ENCODE assay signal across 8 cellular contexts in genomic region chr10:78407009-78407711, GRCh38.
DNase-seq lines count a peak whose midpoint lies in the region; ATAC-seq and TF ChIP-seq lines count a peak whose summit lies in the region.

No MANE protein-coding gene starts in this region.

- H4K8ac ChIP-seq in neuronal stem cell (ENCODE audit: low read depth, low read length): no peak overlapping the region

- TF ChIP-seq CTCF in OCI-LY1 (IDR thresholded peaks at IDR 0.05; ENCODE audit: low read length): no peak

- H2BK15ac ChIP-seq in neuronal stem cell (ENCODE audit: low read length): peak overlapping the region; percentile 20

- H3K4me1 Mint-ChIP-seq in activated naive CD4-positive, alpha-beta T cell treated with anti-CD3 and anti-CD28 coated beads for 36 hours (ENCODE audit: low read depth): peaks cover 7% of the 10 kb centered on the region

- H4K20me1 ChIP-seq in OCI-LY1 (ENCODE audit: insufficient read depth, low read length): no peaks in the 10 kb centered on the region

- H3K79me1 ChIP-seq in neuronal stem cell (ENCODE audit: low read depth, low read length): no peaks in the 10 kb centered on the region

- no peak overlapping the region for H3K9ac ChIP-seq in OCI-LY1 (ENCODE audit: low read length)
- peak overlapping the region; percentile 75 for H3K9ac ChIP-seq in neuronal stem cell (ENCODE audit: low read depth, low read length, poor library complexity)

- no peak for ATAC-seq in HG02610 (IDR thresholded peaks at IDR 0.05; ENCODE audit: unreplicated experiment)

- H3K9me2 ChIP-seq in OCI-LY1 (ENCODE audit: low read depth, low read length): no peaks in the 10 kb centered on the region

- H3K14ac ChIP-seq in neuronal stem cell (ENCODE audit: low read length): no peak overlapping the region

- peak overlapping the region; percentile 62 for H3K4me3 Mint-ChIP-seq in activated naive CD4-positive, alpha-beta T cell treated with anti-CD3 and anti-CD28 coated beads for 36 hours

- H3K27me3 Mint-ChIP-seq in activated naive CD4-positive, alpha-beta T cell treated with anti-CD3 and anti-CD28 coated beads for 36 hours (ENCODE audit: low read depth): peaks cover 11% of the 10 kb centered on the region

- peak overlapping the region; percentile 23 for H3K4me3 ChIP-seq in OCI-LY1 (ENCODE audit: low read depth, low read length, poor library complexity, severe bottlenecking)
- H3K4me3 ChIP-seq in neuronal stem cell (ENCODE audit: low read length in 2 of 2): peak overlapping the region; percentile 42 to 79

- peak overlapping the region; percentile 71 for H2BK5ac ChIP-seq in neuronal stem cell (ENCODE audit: low read length)

- peak overlapping the region; percentile 97 for H3K18ac ChIP-seq in neuronal stem cell (ENCODE audit: low read length)

- H3K36me3 Mint-ChIP-seq in activated naive CD4-positive, alpha-beta T cell treated with anti-CD3 and anti-CD28 coated beads for 36 hours (ENCODE audit: low read depth): no peaks in the 10 kb centered on the region

- H3K4me1 ChIP-seq in OCI-LY1 (ENCODE audit: insufficient read depth, low read length, severe bottlenecking): no peaks in the 10 kb centered on the region
- H3K4me1 ChIP-seq in neuronal stem cell (ENCODE audit: control insufficient read depth in 2 of 2, insufficient read depth in 1 of 2, low read depth in 1 of 2, low read length in 2 of 2): peaks cover 23 to 28% of the 10 kb centered on the region in 2 donors

- no peaks in the 10 kb centered on the region for H3K27me3 ChIP-seq in OCI-LY1 (ENCODE audit: insufficient read depth, low read length)
- no peaks in the 10 kb centered on the region for H3K27me3 ChIP-seq in neuronal stem cell (ENCODE audit: control insufficient read depth in 3 of 3, insufficient read depth in 3 of 3, low read depth in 1 of 3, low read length in 3 of 3)

- CTCF ChIA-PET in activated naive CD4-positive, alpha-beta T cell treated with anti-CD3 and anti-CD28 coated beads for 36 hours (lab: Charles Lee): interaction anchor here (1.2 to 1.5 kb wide), 2 partner anchors 360 to 790 kb away, joined by 3 to 5 read pairs; no protein-coding TSS in a partner anchor

- H3K23ac ChIP-seq in neuronal stem cell (ENCODE audit: low read depth, low read length, poor library complexity): no peak overlapping the region

- no peak overlapping the region for H3K27ac ChIP-seq in OCI-LY1 (ENCODE audit: low read depth, low read length, poor library complexity, severe bottlenecking)
- peak overlapping the region; percentile 97 for H3K27ac ChIP-seq in neuronal stem cell (replicated peaks; ENCODE audit: low read length)
- peak overlapping the region; percentile 70 for H3K27ac ChIP-seq in temporal lobe (ENCODE audit: low read depth, low read length)

- H4K91ac ChIP-seq in neuronal stem cell (ENCODE audit: low read depth, low read length, poor library complexity): peak overlapping the region; percentile 64

- intact Hi-C loops in activated naive CD4-positive, alpha-beta T cell treated with anti-CD3 and anti-CD28 coated beads for 36 hours (cut with micrococcal nuclease): no loop called here

- H2BK120ac ChIP-seq in neuronal stem cell (ENCODE audit: low read depth, low read length): peak overlapping the region; percentile 40

- H3F3A ChIP-seq in OCI-LY1 (ENCODE audit: insufficient read depth, low read length): no peaks in the 10 kb centered on the region

- H3K9me3 Mint-ChIP-seq in activated naive CD4-positive, alpha-beta T cell treated with anti-CD3 and anti-CD28 coated beads for 36 hours: no peaks in the 10 kb centered on the region

- H3K9me3 ChIP-seq in OCI-LY1 (ENCODE audit: low read length) (no peaks in the 10 kb centered on the region), neuronal stem cell (replicated peaks in 1 of 2; ENCODE audit: control insufficient read depth in 2 of 2, insufficient read depth in 1 of 2, low read depth in 1 of 2, low read length in 2 of 2) (no peaks in the 10 kb centered on the region)

- no peak overlapping the region for H3K27ac Mint-ChIP-seq in activated naive CD4-positive, alpha-beta T cell treated with anti-CD3 and anti-CD28 coated beads for 36 hours

- H3K4ac ChIP-seq in neuronal stem cell (ENCODE audit: low read length): peak overlapping the region; percentile 80

- H3K79me2 ChIP-seq in OCI-LY1 (ENCODE audit: insufficient read depth, low read length): no peaks in the 10 kb centered on the region

- H2AFZ ChIP-seq in OCI-LY1 (ENCODE audit: low read length) (no peak overlapping the region), neuronal stem cell (ENCODE audit: low read length) (peak overlapping the region; percentile 85)

- H3K4me2 ChIP-seq in OCI-LY1 (ENCODE audit: low read length) (peak overlapping the region; percentile 47), neuronal stem cell (ENCODE audit: insufficient read depth, low read length, poor library complexity, severe bottlenecking) (peak overlapping the region; percentile 92)

- H2BK12ac ChIP-seq in neuronal stem cell (ENCODE audit: low read length): peak overlapping the region; percentile 64

- no CpG with 5 or more reads among the region's 20 CpGs for WGBS in neuronal stem cell (ENCODE audit: extremely low coverage in 2 of 2, insufficient read length in 2 of 2, insufficient replicate concordance in 1 of 2), 2 donors

- H2AK5ac ChIP-seq in neuronal stem cell (ENCODE audit: low read depth, low read length): peak overlapping the region; percentile 2

- DNase-seq in DMS79 (lab: John Stamatoyannopoulos, UW) (peak; percentile 72), HPDE6-E6E7 (ENCODE audit: extremely low spot score) (peak; percentile 49), globus pallidus (ENCODE audit: low spot score) (peak; percentile 54), neuronal stem cell (ENCODE audit: low spot score) (peak; percentile 96)
- DNase-seq in activated naive CD4-positive, alpha-beta T cell treated with anti-CD3 and anti-CD28 coated beads for 36 hours: peak; percentile 81

- H3K36me3 ChIP-seq in OCI-LY1 (ENCODE audit: insufficient read depth, low read length): no peaks in the 10 kb centered on the region
- no peaks in the 10 kb centered on the region for H3K36me3 ChIP-seq in neuronal stem cell (replicated peaks in 1 of 2; ENCODE audit: control insufficient read depth in 2 of 2, insufficient read depth in 2 of 2, low read length in 2 of 2)
